17 cellular contexts compared by ENCODE assay signal in genomic region chr1:156478250-156478627, GRCh38. TPM values are rescaled to one million over a fixed set of nuclear protein-coding genes. Genes with fewer than 3 reads are reported as not detected.
DNase-seq lines count a peak whose midpoint lies in the region; ATAC-seq and TF ChIP-seq lines count a peak whose summit lies in the region.
"Had no signal": no experiment of that assay in that cellular context is flagged by ENCODE, and none has a peak within 500 bp of the region (broad histone marks: within the 10 kb centered on the region; RNA-seq: fewer than 3 reads in every experiment).

No MANE protein-coding gene starts in this region.

- CTCF ChIA-PET in activated naive CD4-positive, alpha-beta T cell treated with anti-CD3 and anti-CD28 coated beads, Interleukin-2, amount 10 ng/mL, durations not matched to agents 7 days and 5 days (lab: Charles Lee) = interaction anchor here (1.6 kb wide), 1 partner anchor 11 kb away, joined by 8 read pairs; no protein-coding TSS in a partner anchor

- H3K9me3 Mint-ChIP-seq in activated naive CD4-positive, alpha-beta T cell treated with anti-CD3 and anti-CD28 coated beads, Interleukin-2, amount 50 U/mL, for 72 hours = no peaks in the 10 kb centered on the region
- no peaks in the 10 kb centered on the region for H3K9me3 Mint-ChIP-seq in activated naive CD4-positive, alpha-beta T cell treated with anti-CD3 and anti-CD28 coated beads, Interleukin-2, amount 10 ng/mL, durations not matched to agents 7 days and 5 days
- no peaks in the 10 kb centered on the region for H3K9me3 Mint-ChIP-seq in natural killer cell
- H3K9me3 Mint-ChIP-seq: activated B cell treated with CpG ODN at 0.5 μM for 24 hours; activated T-cell treated with anti-CD3 and anti-CD28 coated beads, Interleukin-2, amount 50 U/mL, for 4 hours; IgD-negative memory B cell; T-cell had no signal

- no peaks in the 10 kb centered on the region for H3K27me3 Mint-ChIP-seq in activated naive CD4-positive, alpha-beta T cell treated with anti-CD3 and anti-CD28 coated beads, Interleukin-2, amount 10 ng/mL, durations not matched to agents 7 days and 5 days
- no peaks in the 10 kb centered on the region for H3K27me3 Mint-ChIP-seq in natural killer cell (ENCODE audit: low read depth in 2 of 2)
- H3K27me3 Mint-ChIP-seq: activated B cell treated with CpG ODN at 0.5 μM for 24 hours, IgD-negative memory B cell, T-cell had no signal

- TF ChIP-seq POLR2A in tibial nerve (IDR thresholded peaks at IDR 0.05) (no peak), spleen (IDR thresholded peaks at IDR 0.05) (no peak)

- TF ChIP-seq EP300 in tibial nerve (IDR thresholded peaks at IDR 0.05) = peak in 1 of 2 donors; percentile 18

- no peak overlapping the region for H3K4me3 Mint-ChIP-seq in activated naive CD4-positive, alpha-beta T cell treated with anti-CD3 and anti-CD28 coated beads, Interleukin-2, amount 10 ng/mL, durations not matched to agents 7 days and 5 days
- H3K4me3 Mint-ChIP-seq in natural killer cell = no peak overlapping the region
- H3K4me3 Mint-ChIP-seq: activated B cell treated with CpG ODN at 0.5 μM for 24 hours; activated T-cell treated with anti-CD3 and anti-CD28 coated beads, Interleukin-2, amount 50 U/mL, for 4 hours; IgD-negative memory B cell; T-cell had no signal

- H3K36me3 Mint-ChIP-seq in activated naive CD4-positive, alpha-beta T cell treated with anti-CD3 and anti-CD28 coated beads, Interleukin-2, amount 50 U/mL, for 72 hours = peaks cover 17 to 18% of the 10 kb centered on the region in 2 donors
- peaks cover 79% of the 10 kb centered on the region for H3K36me3 Mint-ChIP-seq in activated naive CD4-positive, alpha-beta T cell treated with anti-CD3 and anti-CD28 coated beads, Interleukin-2, amount 10 ng/mL, durations not matched to agents 7 days and 5 days
- H3K36me3 Mint-ChIP-seq in natural killer cell = peaks cover 24% of the 10 kb centered on the region

- H3K4me1 ChIP-seq in tibial nerve (peaks cover 0 to 69% (median 35%) of the 10 kb centered on the region in 4 donors), spleen (peaks cover 8 to 51% (median 36%) of the 10 kb centered on the region in 6 donors)

- peaks cover 9 to 100% (median 42%) of the 10 kb centered on the region in 3 donors for H3K36me3 ChIP-seq in tibial nerve
- peaks cover 7 to 100% (median 100%) of the 10 kb centered on the region in 6 donors for H3K36me3 ChIP-seq in spleen

- no peak for TF ChIP-seq CTCF in dorsolateral prefrontal cortex (IDR thresholded peaks at IDR 0.05 in 54 of 56, conservative IDR thresholded peaks at IDR 0.05 in 2 of 56; ENCODE audit: low read depth in 1 of 56, partially characterized antibody in 56 of 56)
- TF ChIP-seq CTCF in natural killer cell (IDR thresholded peaks at IDR 0.05) = no peak
- TF ChIP-seq CTCF in tibial nerve (IDR thresholded peaks at IDR 0.05) = no peak
- TF ChIP-seq CTCF in spleen (IDR thresholded peaks at IDR 0.05 in 8 of 11, conservative IDR thresholded peaks at IDR 0.05 in 3 of 11) = no peak

- WGBS in tibial nerve, 2 donors = 55 to 71% methylated on average over 8 of the region's 8 CpGs
- 83 to 98% (median 94%) methylated on average over 8 of the region's 8 CpGs for WGBS in spleen, 5 donors

- no peaks in the 10 kb centered on the region for H3K9me3 ChIP-seq in tibial nerve
- no peaks in the 10 kb centered on the region for H3K9me3 ChIP-seq in spleen
- H3K9me3 ChIP-seq: neutrophil had no signal

- peak overlapping the region; percentile 31 to 72 for H3K27ac Mint-ChIP-seq in activated naive CD4-positive, alpha-beta T cell treated with anti-CD3 and anti-CD28 coated beads, Interleukin-2, amount 50 U/mL, for 72 hours
- H3K27ac Mint-ChIP-seq in activated naive CD4-positive, alpha-beta T cell treated with anti-CD3 and anti-CD28 coated beads, Interleukin-2, amount 10 ng/mL, durations not matched to agents 7 days and 5 days = no peak overlapping the region
- peak overlapping the region; percentile 84 to 90 for H3K27ac Mint-ChIP-seq in natural killer cell
- H3K27ac Mint-ChIP-seq: activated B cell treated with CpG ODN at 0.5 μM for 24 hours, T-cell had no signal

- H3K27ac ChIP-seq in dorsolateral prefrontal cortex (peak overlapping the region; percentile 82 to 100 (median 93)), tibial nerve (peak overlapping the region; percentile 62 to 94 (median 76)), spleen (peak overlapping the region in 2 of 8 donors; percentile 4 to 51)
- H3K27ac ChIP-seq: neutrophil had no signal

- no peak for DNase-seq in activated naive CD4-positive, alpha-beta T cell treated with anti-CD3 and anti-CD28 coated beads, Interleukin-2, amount 50 U/mL, for 72 hours (ENCODE audit: low spot score in 2 of 2)
- no peak for DNase-seq in activated naive CD4-positive, alpha-beta T cell treated with anti-CD3 and anti-CD28 coated beads, Interleukin-2, amount 10 ng/mL, durations not matched to agents 7 days and 5 days
- no peak for DNase-seq in dorsolateral prefrontal cortex
- DNase-seq in natural killer cell = no peak
- no peak for DNase-seq in tibial nerve (ENCODE audit: low spot score in 2 of 2)
- DNase-seq in spleen = no peak
- no peak for DNase-seq in central memory CD4-positive, alpha-beta T cell
- DNase-seq: activated B cell treated with CpG ODN at 0.5 μM for 24 hours; activated T-cell treated with anti-CD3 and anti-CD28 coated beads, Interleukin-2, amount 50 U/mL, for 4 hours; aorta; effector CD8-positive, alpha-beta T cell; NCI-H82; T-cell had no signal

- ATAC-seq in activated naive CD4-positive, alpha-beta T cell treated with anti-CD3 and anti-CD28 coated beads, Interleukin-2, amount 50 U/mL, for 72 hours = no peak
- ATAC-seq in natural killer cell = no peak
- ATAC-seq in HG03460 (IDR thresholded peaks at IDR 0.05; ENCODE audit: unreplicated experiment) = no peak
- ATAC-seq: activated T-cell treated with anti-CD3 and anti-CD28 coated beads, Interleukin-2, amount 50 U/mL, for 4 hours; T-cell had no signal

- peaks cover 26% of the 10 kb centered on the region for H3K4me1 Mint-ChIP-seq in activated naive CD4-positive, alpha-beta T cell treated with anti-CD3 and anti-CD28 coated beads, Interleukin-2, amount 10 ng/mL, durations not matched to agents 7 days and 5 days
- peaks cover 35 to 46% of the 10 kb centered on the region in 2 donors for H3K4me1 Mint-ChIP-seq in natural killer cell

- H3K4me3 ChIP-seq in dorsolateral prefrontal cortex (peak overlapping the region in 1 of 59 donors; percentile 5), tibial nerve (no peak overlapping the region), spleen (no peak overlapping the region)
- H3K4me3 ChIP-seq: smooth muscle cell had no signal

- H3K27me3 ChIP-seq in dorsolateral prefrontal cortex = no peaks in the 10 kb centered on the region
- H3K27me3 ChIP-seq in tibial nerve = no peaks in the 10 kb centered on the region
- no peaks in the 10 kb centered on the region for H3K27me3 ChIP-seq in spleen (replicated peaks in 1 of 7)
- H3K27me3 ChIP-seq: neutrophil had no signal

- intact Hi-C loops in dorsolateral prefrontal cortex (cut with DNase I) (no loop called here), natural killer cell (cut with micrococcal nuclease) (no loop called here), spleen (cut with DNase I; ENCODE audit: low total_unique reads) (no loop called here)

RNA-seq across cellular contexts. Expression of gene MEF2D, which starts 22.3 kb away (rescaled TPM):
- 10 to 100 TPM; 31.7 to 62.5 TPM for total RNA-seq in activated naive CD4-positive, alpha-beta T cell treated with anti-CD3 and anti-CD28 coated beads, Interleukin-2, amount 50 U/mL, for 72 hours
- 100 to 1,000 TPM in 40 of 120 experiments, 10 to 100 TPM in 80; 63.8 to 123 (median 93.8) TPM for total RNA-seq in dorsolateral prefrontal cortex
- total RNA-seq in natural killer cell = 100 to 1,000 TPM; 232 to 298 (median 284) TPM
- total RNA-seq in tibial nerve = 10 to 100 TPM; 67.5 to 84.9 (median 70.8) TPM
- 100 to 1,000 TPM in 1 of 7 donors, 10 to 100 TPM in 6; 56.0 to 103 (median 71.4) TPM for total RNA-seq in spleen
- polyA plus RNA-seq in spleen = 10 to 100 TPM in 1 of 3 donors, 1 to 10 TPM in 2; 7.4 to 22.5 (median 7.6) TPM
